9 cellular contexts compared by ENCODE assay signal in genomic region chr3:49721861-49722781, GRCh38. TPM values are rescaled to one million over a fixed set of nuclear protein-coding genes. Genes with fewer than 3 reads are reported as not detected.
DNase-seq lines count a peak whose midpoint lies in the region; ATAC-seq and TF ChIP-seq lines count a peak whose summit lies in the region.
"Had no signal": no experiment of that assay in that cellular context is flagged by ENCODE, and none has a peak within 500 bp of the region (broad histone marks: within the 10 kb centered on the region; RNA-seq: fewer than 3 reads in every experiment).

No MANE protein-coding gene starts in this region.

- H3K4me1 ChIP-seq in adipocyte (ENCODE audit: control insufficient read depth, insufficient read depth, low read length) = peaks cover 33% of the 10 kb centered on the region
- peaks cover 43% of the 10 kb centered on the region for H3K4me1 ChIP-seq in lower lobe of right lung
- H3K4me1 ChIP-seq in uterus = peaks cover 0 to 16% of the 10 kb centered on the region in 2 donors

- no peak for TF ChIP-seq POLR2A in uterus (IDR thresholded peaks at IDR 0.05)

- H3K9me3 ChIP-seq in adipocyte (ENCODE audit: control insufficient read depth, low read length) (no peaks in the 10 kb centered on the region), lower lobe of right lung (no peaks in the 10 kb centered on the region), uterus (no peaks in the 10 kb centered on the region)

- TF ChIP-seq CTCF in lower lobe of right lung (IDR thresholded peaks at IDR 0.05) (no peak), uterus (IDR thresholded peaks at IDR 0.05) (no peak), GM13976 (IDR thresholded peaks at IDR 0.05; ENCODE audit: borderline replicate concordance, control extremely low read depth, extremely low read depth, insufficient read depth, missing control alignments) (no peak)

- no peak for ATAC-seq in Right ventricle myocardium superior (ENCODE audit: poor library complexity)
- ATAC-seq in left ventricle myocardium superior = no peak
- no peak for ATAC-seq in lower lobe of right lung

- no peaks in the 10 kb centered on the region for H3K27me3 ChIP-seq in adipocyte (replicated peaks; ENCODE audit: control insufficient read depth, insufficient read depth, low read length)
- no peaks in the 10 kb centered on the region for H3K27me3 ChIP-seq in lower lobe of right lung (ENCODE audit: low read depth)
- H3K27me3 ChIP-seq in uterus = no peaks in the 10 kb centered on the region

- H3K36me3 ChIP-seq in adipocyte (ENCODE audit: control insufficient read depth, insufficient read depth, low read length, severe bottlenecking) (peaks cover 31% of the 10 kb centered on the region), lower lobe of right lung (peaks cover 43% of the 10 kb centered on the region), uterus (no peaks in the 10 kb centered on the region)

- H3K27ac ChIP-seq in lower lobe of right lung = peak overlapping the region; percentile 97
- peak overlapping the region in 1 of 2 donors; percentile 10 for H3K27ac ChIP-seq in uterus

- in situ Hi-C loops in GM13976 (cut with MboI; ENCODE audit: low sequenced_read_pairs, unreplicated experiment) = no loop called here

- DNase-seq in Right ventricle myocardium superior = peak; percentile 35
- no peak for DNase-seq in left ventricle myocardium superior
- no peak for DNase-seq in adipocyte (ENCODE audit: low read depth)
- no peak for DNase-seq in lower lobe of right lung
- DNase-seq in uterus = peak; percentile 20 to 22
- no peak for DNase-seq in GM13976 (ENCODE audit: low spot score)
- no peak for DNase-seq in RPMI8226
- no peak for DNase-seq in GF-D8 (lab: John Stamatoyannopoulos, UW)
- DNase-seq: DMS153 had no signal

- intact Hi-C loops in Right ventricle myocardium superior (cut with DNase I) = no loop called here
- intact Hi-C loops in left ventricle myocardium superior (cut with micrococcal nuclease) = no loop called here
- intact Hi-C loops in lower lobe of right lung (cut with DNase I) = no loop called here
- intact Hi-C loops in uterus (cut with DNase I; ENCODE audit: low total_unique reads) = no loop called here

- peak overlapping the region; percentile 99 for H3K9ac ChIP-seq in adipocyte (ENCODE audit: low read length)

- H3K4me3 ChIP-seq in adipocyte (ENCODE audit: low read length) (peak overlapping the region; percentile 99), lower lobe of right lung (peak overlapping the region; percentile 96), uterus (no peak overlapping the region)

RNA-seq across cellular contexts. Expression of gene GMPPB, which starts 1.6 kb away (rescaled TPM):
- total RNA-seq in Right ventricle myocardium superior (15.7 TPM), left ventricle myocardium superior (16.4 TPM), lower lobe of right lung (27.3 TPM), uterus (10 to 100 TPM in 3 of 4 donors, 1 to 10 TPM in 1; 7.7 to 44.8 (median 27.1) TPM)

RNA-seq across cellular contexts. Expression of gene AMIGO3, which starts 2.6 kb away (rescaled TPM):
- total RNA-seq in Right ventricle myocardium superior (not detected), left ventricle myocardium superior (not detected), lower lobe of right lung (not detected), uterus (not detected)

RNA-seq across cellular contexts. Expression of gene RNF123, which starts 32.8 kb away (rescaled TPM):
- total RNA-seq in Right ventricle myocardium superior (47.9 TPM), left ventricle myocardium superior (45.3 TPM), lower lobe of right lung (42.9 TPM), uterus (10 to 100 TPM; 10.9 to 47.3 (median 25.3) TPM)

RNA-seq across cellular contexts. Expression of gene MST1, which starts 32.8 kb away (rescaled TPM):
- total RNA-seq in Right ventricle myocardium superior (3.7 TPM), left ventricle myocardium superior (6.6 TPM), lower lobe of right lung (17.5 TPM), uterus (10 to 100 TPM in 2 of 4 donors, 1 to 10 TPM in 1, not detected in 1; 5.1 to 11.5 (median 10.4) TPM)

RNA-seq across cellular contexts. Expression of gene APEH, which starts 48.0 kb away (rescaled TPM):
- total RNA-seq in Right ventricle myocardium superior (103 TPM), left ventricle myocardium superior (113 TPM), lower lobe of right lung (83.4 TPM), uterus (10 to 100 TPM; 35.3 to 78.7 (median 61.4) TPM)

Comparison
In these comparisons a context has a peak if more than half of its experiments do, and no peak if none do; other contexts are left out.
1. DNase-seq: peak in Right ventricle myocardium superior (single experiment) and uterus (2 of 2); none in left ventricle myocardium superior (single experiment), adipocyte (single experiment), lower lobe of right lung (single experiment), GM13976 (single experiment), RPMI8226 (single experiment) and GF-D8 (single experiment).
2. H3K4me3 ChIP-seq: peak in adipocyte (single experiment) and lower lobe of right lung (single experiment); none in uterus (0 of 2).